Comparison of ENCODE assay signal across 1 cellular context in the genomic region with DNA sequence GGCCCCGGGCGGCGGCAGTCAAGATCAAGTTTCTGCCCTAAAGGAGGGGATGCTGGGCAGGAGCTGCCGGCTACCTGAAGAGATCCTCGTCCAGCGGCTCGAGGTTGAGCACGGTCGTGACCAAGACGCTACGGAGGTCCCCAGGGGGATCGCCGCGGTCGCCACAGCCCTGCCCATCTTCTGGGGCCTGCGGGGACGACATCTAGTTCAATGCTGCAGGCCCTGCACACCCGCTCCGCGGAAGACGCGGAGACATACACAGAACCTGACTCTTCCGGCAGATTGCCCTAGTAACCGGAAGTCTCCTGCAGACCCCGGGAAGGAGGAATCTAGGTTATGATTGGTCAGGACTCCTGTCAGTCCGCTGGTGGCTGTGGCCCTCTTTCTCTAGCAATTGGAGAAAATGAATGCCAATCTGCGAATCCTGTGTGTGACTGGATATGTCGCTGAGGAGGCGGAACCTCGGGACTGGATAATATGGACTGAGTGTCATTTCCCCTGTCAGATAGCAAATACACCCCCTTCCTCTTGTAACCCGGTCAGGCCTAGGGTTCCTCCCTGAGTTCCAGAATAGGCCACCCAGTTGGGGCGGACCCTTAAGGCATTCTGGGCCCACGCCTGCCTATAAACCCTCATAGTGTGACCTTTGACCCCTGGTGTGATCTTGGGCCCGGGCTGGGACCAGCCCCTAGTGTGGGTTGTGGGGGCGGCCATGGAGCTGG.
TF ChIP-seq lines count a peak whose summit lies in the region.

Gene ACOT8 (minus strand): TSS at position 279 of the 722 bp plus-strand sequence. CDS start 77 bp downstream, at position 202.
Gene ZSWIM3 (plus strand): TSS at position 501 of the 722 bp plus-strand sequence. CDS start 212 bp downstream, at position 713.

TF ChIP-seq in HEK293, 187 proteins besides CTCF, POLR2A, EP300 and RAD21 (continued from another document and continues in another):
- TF ChIP-seq ZNF830 (tag by site-specific recombination; IDR thresholded peaks at IDR 0.05; ENCODE audit: low read depth) (no peak), TSHZ1 (tag by site-specific recombination; IDR thresholded peaks at IDR 0.05; ENCODE audit: borderline replicate concordance) (no peak), ZSCAN30 (tag by site-specific recombination; IDR thresholded peaks at IDR 0.05) (peak; percentile 71), REPIN1 (tag by site-specific recombination; IDR thresholded peaks at IDR 0.05; ENCODE audit: low read depth) (no peak), TCF7L2 (IDR thresholded peaks at IDR 0.05; ENCODE audit: borderline replicate concordance, low read depth, low read length) (no peak), ZFP3 (tag by site-specific recombination; IDR thresholded peaks at IDR 0.05; ENCODE audit: low read depth) (no peak), ZNF404 (tag by site-specific recombination; IDR thresholded peaks at IDR 0.05) (no peak), ZNF433 (tag by site-specific recombination; IDR thresholded peaks at IDR 0.05; ENCODE audit: low read depth) (no peak), ZNF223 (tag by site-specific recombination; IDR thresholded peaks at IDR 0.05) (no peak), ZNF133 (tag by site-specific recombination; IDR thresholded peaks at IDR 0.05) (no peak), AEBP2 (tag by site-specific recombination; IDR thresholded peaks at IDR 0.05; ENCODE audit: borderline replicate concordance) (no peak), ZNF501 (tag by site-specific recombination; IDR thresholded peaks at IDR 0.05) (no peak), YY2 (tag by site-specific recombination; IDR thresholded peaks at IDR 0.05) (0 out of 2 replicates have a peak, but pooled peaks have one; percentile 38), ZNF610 (tag by site-specific recombination; IDR thresholded peaks at IDR 0.05; ENCODE audit: borderline replicate concordance) (no peak), ZNF175 (tag by site-specific recombination; IDR thresholded peaks at IDR 0.05) (no peak), ZNF530 (tag by site-specific recombination; IDR thresholded peaks at IDR 0.05; ENCODE audit: low read depth) (no peak), GLI2 (tag by site-specific recombination; IDR thresholded peaks at IDR 0.05; ENCODE audit: borderline replicate concordance, low read depth) (no peak), ZBTB7A (tag by site-specific recombination; IDR thresholded peaks at IDR 0.05; ENCODE audit: low read depth) (peak; percentile 39), ZNF266 (tag by site-specific recombination; IDR thresholded peaks at IDR 0.05; ENCODE audit: low read depth) (no peak), GLIS2 (tag by site-specific recombination; IDR thresholded peaks at IDR 0.05) (peak; percentile 91), BCL6B (tag by site-specific recombination; IDR thresholded peaks at IDR 0.05) (no peak), ZNF664 (tag by site-specific recombination; IDR thresholded peaks at IDR 0.05) (no peak), ZNF398 (tag by site-specific recombination; IDR thresholded peaks at IDR 0.05) (no peak), WT1 (tag by site-specific recombination; IDR thresholded peaks at IDR 0.05) (0 out of 2 replicates have a peak, but pooled peaks have one; percentile 48), ZNF624 (tag by site-specific recombination; IDR thresholded peaks at IDR 0.05) (no peak), PRDM2 (tag by site-specific recombination; IDR thresholded peaks at IDR 0.05; ENCODE audit: borderline replicate concordance) (no peak), HIC1 (tag by site-specific recombination; IDR thresholded peaks at IDR 0.05) (no peak), ZNF311 (tag by site-specific recombination; IDR thresholded peaks at IDR 0.05; ENCODE audit: borderline replicate concordance) (no peak), ZNF560 (tag by site-specific recombination; IDR thresholded peaks at IDR 0.05; ENCODE audit: borderline replicate concordance) (no peak)
- TF ChIP-seq, protein P1, sequence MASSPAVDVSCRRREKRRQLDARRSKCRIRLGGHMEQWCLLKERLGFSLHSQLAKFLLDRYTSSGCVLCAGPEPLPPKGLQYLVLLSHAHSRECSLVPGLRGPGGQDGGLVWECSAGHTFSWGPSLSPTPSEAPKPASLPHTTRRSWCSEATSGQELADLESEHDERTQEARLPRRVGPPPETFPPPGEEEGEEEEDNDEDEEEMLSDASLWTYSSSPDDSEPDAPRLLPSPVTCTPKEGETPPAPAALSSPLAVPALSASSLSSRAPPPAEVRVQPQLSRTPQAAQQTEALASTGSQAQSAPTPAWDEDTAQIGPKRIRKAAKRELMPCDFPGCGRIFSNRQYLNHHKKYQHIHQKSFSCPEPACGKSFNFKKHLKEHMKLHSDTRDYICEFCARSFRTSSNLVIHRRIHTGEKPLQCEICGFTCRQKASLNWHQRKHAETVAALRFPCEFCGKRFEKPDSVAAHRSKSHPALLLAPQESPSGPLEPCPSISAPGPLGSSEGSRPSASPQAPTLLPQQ (tag by site-specific recombination; IDR thresholded peaks at IDR 0.05), result peak; percentile 72; the same call in 1 of the 2 replicates
- TF ChIP-seq, protein P2, sequence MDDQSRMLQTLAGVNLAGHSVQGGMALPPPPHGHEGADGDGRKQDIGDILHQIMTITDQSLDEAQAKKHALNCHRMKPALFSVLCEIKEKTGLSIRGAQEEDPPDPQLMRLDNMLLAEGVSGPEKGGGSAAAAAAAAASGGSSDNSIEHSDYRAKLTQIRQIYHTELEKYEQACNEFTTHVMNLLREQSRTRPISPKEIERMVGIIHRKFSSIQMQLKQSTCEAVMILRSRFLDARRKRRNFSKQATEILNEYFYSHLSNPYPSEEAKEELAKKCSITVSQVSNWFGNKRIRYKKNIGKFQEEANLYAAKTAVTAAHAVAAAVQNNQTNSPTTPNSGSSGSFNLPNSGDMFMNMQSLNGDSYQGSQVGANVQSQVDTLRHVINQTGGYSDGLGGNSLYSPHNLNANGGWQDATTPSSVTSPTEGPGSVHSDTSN (CRISPR knock-in tag; IDR thresholded peaks at IDR 0.05), result peak; percentile 99
